In the genomic region with DNA sequence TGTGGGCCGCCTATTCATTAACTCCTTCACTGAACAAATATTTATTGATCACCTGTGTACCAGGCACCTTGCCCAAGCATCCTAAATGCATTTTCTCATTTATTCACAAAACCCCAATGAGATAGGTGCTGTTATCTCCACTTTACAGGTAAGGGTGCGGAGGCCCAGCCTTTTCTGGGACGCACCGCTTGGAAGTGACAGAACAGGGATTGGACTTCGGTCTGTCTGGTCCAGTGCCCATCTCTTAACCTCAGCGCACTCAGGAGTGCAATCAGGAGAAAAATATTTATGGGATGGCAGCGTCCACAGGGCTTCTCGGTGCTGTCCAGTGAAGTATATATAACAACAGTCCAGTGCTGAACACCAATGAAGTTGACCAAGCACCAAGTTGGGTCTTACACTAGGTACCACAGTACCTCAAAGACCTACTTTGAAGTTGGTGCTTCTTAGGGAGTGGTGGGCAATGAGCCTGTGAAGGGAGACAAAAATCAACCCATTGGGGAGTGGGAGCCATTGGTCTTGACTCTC, we compare ENCODE assay signal across 8 cellular contexts. TPM values are rescaled to one million over a fixed set of nuclear protein-coding genes. Genes with fewer than 3 reads are reported as not detected.
A peak's percentile ranks its signal among the peaks of the same experiment; 100 is the strongest.
DNase-seq lines count a peak whose midpoint lies in the region; ATAC-seq, FAIRE-seq and TF ChIP-seq lines count a peak whose summit lies in the region.

No MANE protein-coding gene starts in this region.

- H3K27me3 Mint-ChIP-seq in activated naive CD8-positive, alpha-beta T cell treated with anti-CD3 and anti-CD28 coated beads for 36 hours: peaks cover 10% of the 10 kb centered on the region
- peaks cover 0 to 6% of the 10 kb centered on the region in 2 donors for H3K27me3 Mint-ChIP-seq in stimulated activated naive B cell treated with anti-CD40 and anti-IgM and Interleukin-4, amounts not matched to agents 10 μg/mL and 1 μg/mL and 100 μg/mL, for 72 hours

- peak overlapping the region; percentile 87 for H3K4me3 Mint-ChIP-seq in activated naive CD8-positive, alpha-beta T cell treated with anti-CD3 and anti-CD28 coated beads for 36 hours
- peak overlapping the region; percentile 92 to 96 for H3K4me3 Mint-ChIP-seq in stimulated activated naive B cell treated with anti-CD40 and anti-IgM and Interleukin-4, amounts not matched to agents 10 μg/mL and 1 μg/mL and 100 μg/mL, for 72 hours

- H3K36me3 Mint-ChIP-seq in activated naive CD8-positive, alpha-beta T cell treated with anti-CD3 and anti-CD28 coated beads for 36 hours: no peaks in the 10 kb centered on the region
- H3K36me3 Mint-ChIP-seq in stimulated activated naive B cell treated with anti-CD40 and anti-IgM and Interleukin-4, amounts not matched to agents 10 μg/mL and 1 μg/mL and 100 μg/mL, for 72 hours: peaks cover 0 to 2% of the 10 kb centered on the region in 2 donors

- H3K27ac ChIP-seq in HUES6 (ENCODE audit: low read depth, low read length): no peak overlapping the region
- H3K27ac ChIP-seq in kidney (ENCODE audit: low read depth in 2 of 2, low read length in 2 of 2): no peak overlapping the region

- H3K27ac Mint-ChIP-seq in activated naive CD8-positive, alpha-beta T cell treated with anti-CD3 and anti-CD28 coated beads for 36 hours: peak overlapping the region; percentile 44
- H3K27ac Mint-ChIP-seq in stimulated activated naive B cell treated with anti-CD40 and anti-IgM and Interleukin-4, amounts not matched to agents 10 μg/mL and 1 μg/mL and 100 μg/mL, for 72 hours: no peak overlapping the region

- H3K4me3 ChIP-seq in HUES6 (ENCODE audit: low read depth, low read length): peak overlapping the region; percentile 86
- H3K4me3 ChIP-seq in kidney (ENCODE audit: low read length in 2 of 2): peak overlapping the region; percentile 92

- H3K9me3 Mint-ChIP-seq in activated naive CD8-positive, alpha-beta T cell treated with anti-CD3 and anti-CD28 coated beads for 36 hours: no peaks in the 10 kb centered on the region
- peaks cover 0 to 1% of the 10 kb centered on the region in 2 donors for H3K9me3 Mint-ChIP-seq in stimulated activated naive B cell treated with anti-CD40 and anti-IgM and Interleukin-4, amounts not matched to agents 10 μg/mL and 1 μg/mL and 100 μg/mL, for 72 hours

- H3K36me3 ChIP-seq in HUES6 (ENCODE audit: control insufficient read depth, insufficient read depth, low read length) (no peaks in the 10 kb centered on the region), kidney (ENCODE audit: control insufficient read depth in 1 of 2, insufficient read depth in 2 of 2, low read length in 2 of 2) (no peaks in the 10 kb centered on the region)

- H3K9me3 ChIP-seq in HUES6 (ENCODE audit: control insufficient read depth, insufficient read depth, low read depth, low read length) (no peaks in the 10 kb centered on the region), kidney (ENCODE audit: control insufficient read depth in 1 of 2, low read length in 2 of 2) (no peaks in the 10 kb centered on the region)

- H3K27me3 ChIP-seq in HUES6 (ENCODE audit: control insufficient read depth, insufficient read depth, low read length): no peaks in the 10 kb centered on the region

- peaks cover 12% of the 10 kb centered on the region for H3K4me1 Mint-ChIP-seq in activated naive CD8-positive, alpha-beta T cell treated with anti-CD3 and anti-CD28 coated beads for 36 hours
- H3K4me1 Mint-ChIP-seq in stimulated activated naive B cell treated with anti-CD40 and anti-IgM and Interleukin-4, amounts not matched to agents 10 μg/mL and 1 μg/mL and 100 μg/mL, for 72 hours: peaks cover 10 to 17% of the 10 kb centered on the region in 2 donors

- intact Hi-C loops in kidney (cut with DNase I): no loop called here

- ATAC-seq in stimulated activated naive B cell treated with anti-CD40 and anti-IgM and Interleukin-4, amounts not matched to agents 10 μg/mL and 1 μg/mL and 100 μg/mL, for 72 hours (replicated peaks): no peak
- ATAC-seq in omental fat pad (ENCODE audit: low FRiP score) (no peak), GM21528 (IDR thresholded peaks at IDR 0.05; ENCODE audit: low FRiP score, unreplicated experiment) (no peak)

- peaks cover 38% of the 10 kb centered on the region for H3K4me1 ChIP-seq in HUES6 (ENCODE audit: control insufficient read depth, insufficient read depth, low read length)
- H3K4me1 ChIP-seq in kidney (ENCODE audit: control insufficient read depth in 1 of 2, insufficient read depth in 1 of 2, low read depth in 1 of 2, low read length in 2 of 2): peaks cover 0 to 3% of the 10 kb centered on the region in 2 donors

- no peak for FAIRE-seq in kidney (lab: Jason Lieb, UNC)

- no peak for DNase-seq in activated naive CD8-positive, alpha-beta T cell treated with anti-CD3 and anti-CD28 coated beads for 36 hours
- DNase-seq in kidney (no peak), omental fat pad (ENCODE audit: low spot score) (no peak), NCI-H2227 (lab: John Stamatoyannopoulos, UW; ENCODE audit: unreplicated experiment) (no peak), kidney glomerular epithelial cell (lab: John Stamatoyannopoulos, UW) (no peak)
- no peak for DNase-seq in stimulated activated naive B cell treated with anti-CD40 and anti-IgM and Interleukin-4, amounts not matched to agents 10 μg/mL and 1 μg/mL and 100 μg/mL, for 72 hours

- H3K9ac ChIP-seq in HUES6 (ENCODE audit: low read length) (peak overlapping the region; percentile 64), kidney (ENCODE audit: low read length in 2 of 2) (peak overlapping the region in 1 of 2 donors; percentile 80)

- TF ChIP-seq CTCF in kidney (IDR thresholded peaks at IDR 0.05; ENCODE audit: borderline replicate concordance, extremely low read depth, insufficient read depth) (no peak), omental fat pad (IDR thresholded peaks at IDR 0.05) (no peak)

RNA-seq across cellular contexts. Expression of a gene that starts 18.9 kb away (rescaled TPM):
- total RNA-seq in activated naive CD8-positive, alpha-beta T cell treated with anti-CD3 and anti-CD28 coated beads for 36 hours: 1 to 10 TPM; 2.0 TPM
- total RNA-seq in kidney (10.2 TPM), omental fat pad (10 to 100 TPM in 3 of 4 donors, 1 to 10 TPM in 1; 10.0 to 27.0 (median 15.7) TPM)
- polyA plus RNA-seq in kidney (ENCODE audit: insufficient read depth, low read depth, low replicate concordance): 2.6 TPM
